Comparison of ENCODE assay signal across 21 cellular contexts in genomic region chr20:56940466-56940865, GRCh38.
DNase-seq lines count a peak whose midpoint lies in the region.
"Had no signal": no experiment of that assay in that cellular context is flagged by ENCODE, and none has a peak within 500 bp of the region (broad histone marks: within the 10 kb centered on the region; RNA-seq: fewer than 3 reads in every experiment).

No MANE protein-coding gene starts in this region.

- no peaks in the 10 kb centered on the region for H3K4me1 Mint-ChIP-seq in T-helper 2 cell treated with Interferon-gamma antibody and Interleukin-4, amounts not matched to agents 5 μg/mL and 100 μg/mL, for 36 hours (ENCODE audit: low read depth)
- H3K4me1 Mint-ChIP-seq: CD14-positive monocyte; CD4-positive, alpha-beta memory T cell; CD4-positive, CD25-positive, alpha-beta regulatory T cell; CD8-positive, alpha-beta memory T cell had no signal

- no peaks in the 10 kb centered on the region for H3K36me3 Mint-ChIP-seq in T-helper 2 cell treated with Interferon-gamma antibody and Interleukin-4, amounts not matched to agents 5 μg/mL and 100 μg/mL, for 36 hours (ENCODE audit: low read depth)
- H3K36me3 Mint-ChIP-seq: CD14-positive monocyte; CD4-positive, alpha-beta memory T cell; CD4-positive, CD25-positive, alpha-beta regulatory T cell; CD8-positive, alpha-beta memory T cell had no signal

- no peak overlapping the region for H3K4me3 Mint-ChIP-seq in T-helper 2 cell treated with Interferon-gamma antibody and Interleukin-4, amounts not matched to agents 5 μg/mL and 100 μg/mL, for 36 hours
- H3K4me3 Mint-ChIP-seq: CD14-positive monocyte; CD4-positive, alpha-beta memory T cell; CD4-positive, CD25-positive, alpha-beta regulatory T cell; CD8-positive, alpha-beta memory T cell had no signal

- in situ Hi-C loops in G401 (cut with HindIII; ENCODE audit: low sequenced_read_pairs): no loop called here

- DNase-seq in G401 (ENCODE audit: low spot score) (peak; percentile 95), RPMI8226 (peak; percentile 49), cerebellar nuclear complex (lab: John Stamatoyannopoulos, UW) (peak; percentile 57 to 76), pons (ENCODE audit: low spot score) (peak; percentile 4), HuH-7 (ENCODE audit: low spot score) (no peak), SIG-M5 (lab: John Stamatoyannopoulos, UW) (no peak)
- no peak for DNase-seq in T-helper 2 cell treated with Interferon-gamma antibody and Interleukin-4, amounts not matched to agents 5 μg/mL and 100 μg/mL, for 36 hours (ENCODE audit: low spot score)
- DNase-seq: 8988T; ACHN; BE2C; CD4-positive, alpha-beta memory T cell; CD4-positive, CD25-positive, alpha-beta regulatory T cell; CD8-positive, alpha-beta memory T cell; COR-L47; DMS153; DMS53; DMS79; DND-41; EL; GF-D8 had no signal

- H3K27me3 Mint-ChIP-seq in T-helper 2 cell treated with Interferon-gamma antibody and Interleukin-4, amounts not matched to agents 5 μg/mL and 100 μg/mL, for 36 hours (ENCODE audit: low read depth): no peaks in the 10 kb centered on the region
- H3K27me3 Mint-ChIP-seq: CD4-positive, CD25-positive, alpha-beta regulatory T cell had no signal

- no peaks in the 10 kb centered on the region for H3K9me3 Mint-ChIP-seq in T-helper 2 cell treated with Interferon-gamma antibody and Interleukin-4, amounts not matched to agents 5 μg/mL and 100 μg/mL, for 36 hours
- H3K9me3 Mint-ChIP-seq: CD8-positive, alpha-beta memory T cell had no signal

- no peak overlapping the region for H3K27ac Mint-ChIP-seq in T-helper 2 cell treated with Interferon-gamma antibody and Interleukin-4, amounts not matched to agents 5 μg/mL and 100 μg/mL, for 36 hours
- H3K27ac Mint-ChIP-seq: CD14-positive monocyte; CD4-positive, alpha-beta memory T cell; CD4-positive, CD25-positive, alpha-beta regulatory T cell; CD8-positive, alpha-beta memory T cell had no signal

Comparison
In these comparisons a context has a peak if more than half of its experiments do, and no peak if none do; other contexts are left out.
1. DNase-seq: peak in G401 (single experiment), RPMI8226 (single experiment), cerebellar nuclear complex (2 of 2) and pons (single experiment); none in HuH-7 (single experiment), SIG-M5 (single experiment) and T-helper 2 cell treated with Interferon-gamma antibody and Interleukin-4, amounts not matched to agents 5 μg/mL and 100 μg/mL, for 36 hours (single experiment).